Comparison of ENCODE assay signal across 8 cellular contexts in genomic region chr19:36139473-36140288, GRCh38. TPM values are rescaled to one million over a fixed set of nuclear protein-coding genes. Genes with fewer than 3 reads are reported as not detected.
DNase-seq lines count a peak whose midpoint lies in the region; ATAC-seq and TF ChIP-seq lines count a peak whose summit lies in the region.

TSS of gene CAPNS1 (plus strand) at chr19:36140066. CDS start at chr19:36141012, 946 bp downstream.

- 0 out of 2 replicates have a peak, but pooled peaks have one; percentile 24 for TF ChIP-seq CTCF in OCI-LY7 (conservative IDR thresholded peaks at IDR 0.05; ENCODE audit: low read length)

- intact Hi-C loops in OCI-LY7 (cut with micrococcal nuclease; ENCODE audit: unreplicated experiment): loop anchor here (1.0 to 2.0 kb wide), 2 partner anchors 11 to 75 kb away; partner anchors contain the start of genes ZNF146 and ZNF565

- H3K4me1 ChIP-seq in OCI-LY7 (ENCODE audit: insufficient read depth, low read length, poor library complexity, severe bottlenecking) (peaks cover 9% of the 10 kb centered on the region), mucosa of stomach (ENCODE audit: control insufficient read depth, insufficient read depth, low read length) (peaks cover 31% of the 10 kb centered on the region)

- H3K27ac ChIP-seq in OCI-LY7 (ENCODE audit: low read depth, low read length, poor library complexity, severe bottlenecking) (peak within 1 kb of the TSS; percentile 81), epithelial cell of prostate (peak within 1 kb of the TSS; percentile 99)

- TSS peak; percentile 86 for BruUV-seq in OCI-LY7 (replicated peaks; lab: Mats Ljungman, UMichigan)

- peaks cover 18% of the 10 kb centered on the region; the same call in 1 of the 2 replicates for H3K79me2 ChIP-seq in OCI-LY7 (ENCODE audit: insufficient read depth, low read depth, low read length)

- H3K4me3 ChIP-seq in OCI-LY7 (ENCODE audit: low read depth, low read length, poor library complexity, severe bottlenecking): peak within 1 kb of the TSS; percentile 89
- H3K4me3 ChIP-seq in mucosa of stomach (ENCODE audit: low read length): peak within 1 kb of the TSS; percentile 100

- H3K36me3 ChIP-seq in OCI-LY7 (ENCODE audit: insufficient read depth, low read length): peaks cover 23% of the 10 kb centered on the region
- peaks cover 8% of the 10 kb centered on the region for H3K36me3 ChIP-seq in mucosa of stomach (ENCODE audit: control insufficient read depth, insufficient read depth, low read length)

- no peaks in the 10 kb centered on the region for H3K9me2 ChIP-seq in OCI-LY7 (ENCODE audit: insufficient read depth, low read length)

- DNase-seq in DMS114 treated with DMSO at 0.1 percent for 48 hours (lab: John Stamatoyannopoulos, UW; ENCODE audit: unreplicated experiment) (peak; percentile 94), HuH-7.5 (ENCODE audit: low spot score) (peak; percentile 98), OCI-LY7 (ENCODE audit: low spot score) (peak; percentile 98), activated T-cell treated with anti-CD3 and anti-CD28 coated beads for 24 hours (ENCODE audit: low read depth) (peak; percentile 89), epithelial cell of prostate (ENCODE audit: low read depth, low spot score) (no peak)
- peak; percentile 83 for DNase-seq in stimulated activated CD8-positive, alpha-beta memory T cell treated with anti-CD3 and anti-CD28 coated beads, Interleukin-7, amount 100 ng/mL, for 1 hour (ENCODE audit: low read depth in 2 of 2)

- peak; percentile 78 for ATAC-seq in GM21526 (IDR thresholded peaks at IDR 0.05; ENCODE audit: low FRiP score, unreplicated experiment)

- peak within 1 kb of the TSS; percentile 85 for H2AFZ ChIP-seq in OCI-LY7 (ENCODE audit: low read length)

- CTCF ChIA-PET in OCI-LY7 (lab: Charles Lee; ENCODE audit: unreplicated experiment): no interaction called here

- H4K20me1 ChIP-seq in OCI-LY7 (ENCODE audit: insufficient read depth, low read length): no peaks in the 10 kb centered on the region

- POLR2A ChIA-PET in OCI-LY7 (lab: Charles Lee): interaction anchor here (1.0 kb wide), 1 partner anchor 9 kb away, joined by 3 read pairs; no protein-coding TSS in a partner anchor

- H3K4me2 ChIP-seq in OCI-LY7 (ENCODE audit: low read length): peak within 1 kb of the TSS; percentile 71

- no peaks in the 10 kb centered on the region for H3K27me3 ChIP-seq in mucosa of stomach (ENCODE audit: control insufficient read depth, insufficient read depth, low read length)

- H3K9me3 ChIP-seq in OCI-LY7 (ENCODE audit: low read length) (no peaks in the 10 kb centered on the region), mucosa of stomach (ENCODE audit: control insufficient read depth, low read length) (no peaks in the 10 kb centered on the region)

- peak within 1 kb of the TSS; percentile 100 for H3K9ac ChIP-seq in mucosa of stomach (ENCODE audit: low read length)

RNA-seq across cellular contexts. Expression of gene CAPNS1, which starts in this region (rescaled TPM):
- total RNA-seq in OCI-LY7 (2014; rRNA removed; shearing (Covaris generic)): 125 and 166 TPM in 2 replicates
- 337 and 339 TPM in 2 replicates for total RNA-seq in OCI-LY7 (2022)
